ENCODE assay signal across 9 cellular contexts in the genomic region with DNA sequence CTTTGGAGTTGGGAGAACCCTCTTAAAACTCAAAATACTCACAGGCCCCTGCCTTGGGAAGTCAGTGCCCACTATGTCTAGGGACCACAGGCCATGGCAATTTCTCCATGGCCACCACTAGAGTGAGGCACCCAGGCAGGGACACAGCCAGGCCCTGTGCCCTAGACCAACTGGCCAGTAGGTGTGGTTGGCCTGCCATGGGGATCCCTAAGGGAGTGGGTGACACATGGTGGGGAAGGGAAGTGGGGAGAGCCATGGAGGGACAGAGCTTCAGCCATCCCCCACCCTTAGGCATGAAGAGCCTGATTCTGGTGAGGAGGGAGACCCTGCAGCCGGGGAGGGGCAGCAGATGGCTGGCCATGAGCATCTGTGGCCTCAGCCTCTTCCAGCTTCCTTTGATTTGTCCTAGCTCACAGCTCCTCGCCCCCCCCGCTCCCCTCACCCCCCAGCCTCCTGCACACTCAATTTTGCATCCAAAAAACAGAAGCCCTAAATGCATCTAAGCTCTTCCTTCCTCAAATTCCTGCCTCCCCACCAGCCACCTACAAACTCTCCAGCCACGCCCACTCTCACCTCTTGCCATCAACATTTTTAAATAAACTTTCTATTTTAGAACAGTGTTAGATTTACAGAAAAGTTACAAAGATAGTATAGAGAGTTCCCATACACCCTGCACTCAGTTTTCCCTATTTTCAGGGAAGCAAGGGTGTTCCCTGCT. TPM values are rescaled to one million over a fixed set of nuclear protein-coding genes. Genes with fewer than 3 reads are reported as not detected.
DNase-seq lines count a peak whose midpoint lies in the region; TF ChIP-seq lines count a peak whose summit lies in the region.
"Had no signal": no experiment of that assay in that cellular context is flagged by ENCODE, and none has a peak within 500 bp of the region (broad histone marks: within the 10 kb centered on the region; RNA-seq: fewer than 3 reads in every experiment).

No MANE protein-coding gene starts in this region.

- DNase-seq in SIG-M5 treated with dmso at 0.1 percent for 504 hours (lab: John Stamatoyannopoulos, UW; ENCODE audit: unreplicated experiment) (peak; percentile 36), SIG-M5 (lab: John Stamatoyannopoulos, UW) (no peak), adipocyte (ENCODE audit: low read depth) (peak; percentile 21), progenitor cell of endocrine pancreas (ENCODE audit: low spot score, unreplicated experiment) (no peak), NCI-H1436 (lab: John Stamatoyannopoulos, UW) (no peak), NCI-H146 (lab: John Stamatoyannopoulos, UW) (no peak)
- DNase-seq: ACHN, retina had no signal

- peaks cover 57% of the 10 kb centered on the region for H3K4me1 ChIP-seq in adipocyte (ENCODE audit: control insufficient read depth, insufficient read depth, low read length)

- H3K9ac ChIP-seq in adipocyte (ENCODE audit: low read length): no peak overlapping the region

- no peaks in the 10 kb centered on the region for H3K36me3 ChIP-seq in adipocyte (ENCODE audit: control insufficient read depth, insufficient read depth, low read length, severe bottlenecking)

- no peaks in the 10 kb centered on the region for H3K9me3 Mint-ChIP-seq in progenitor cell of endocrine pancreas (ENCODE audit: low read depth)

- H3K27me3 ChIP-seq in adipocyte (replicated peaks; ENCODE audit: control insufficient read depth, insufficient read depth, low read length): no peaks in the 10 kb centered on the region

- H3K27me3 Mint-ChIP-seq in progenitor cell of endocrine pancreas: peaks cover 5% of the 10 kb centered on the region

- H3K4me3 ChIP-seq in adipocyte (ENCODE audit: low read length): no peak overlapping the region
- H3K4me3 ChIP-seq: PC-9 had no signal

- no peak overlapping the region for H3K27ac Mint-ChIP-seq in progenitor cell of endocrine pancreas

- H3K9me3 ChIP-seq in adipocyte (ENCODE audit: control insufficient read depth, low read length): no peaks in the 10 kb centered on the region

- no peak for TF ChIP-seq CTCF in progenitor cell of endocrine pancreas (IDR thresholded peaks at IDR 0.05; ENCODE audit: unreplicated experiment)

- H3K4me1 Mint-ChIP-seq in progenitor cell of endocrine pancreas (ENCODE audit: low read depth): peaks cover 22% of the 10 kb centered on the region

- peak overlapping the region; percentile 79 for H3K4me3 Mint-ChIP-seq in progenitor cell of endocrine pancreas (ENCODE audit: low read depth)

- peaks cover 3% of the 10 kb centered on the region for H3K36me3 Mint-ChIP-seq in progenitor cell of endocrine pancreas (ENCODE audit: insufficient read depth)

RNA-seq across cellular contexts. Expression of gene DBN1, which starts 1.6 kb away (rescaled TPM):
- 396 and 422 TPM in 2 replicates for total RNA-seq in progenitor cell of endocrine pancreas

RNA-seq across cellular contexts. Expression of gene PDLIM7, which starts 22.4 kb away (rescaled TPM):
- total RNA-seq in progenitor cell of endocrine pancreas: 113 and 119 TPM in 2 replicates

RNA-seq across cellular contexts. Expression of gene PRR7, which starts 28.4 kb away (rescaled TPM):
- total RNA-seq in progenitor cell of endocrine pancreas: 11.7 and 13.1 TPM in 2 replicates

RNA-seq across cellular contexts. Expression of gene DOK3, which starts 34.6 kb away (rescaled TPM):
- 11.6 and 13.7 TPM in 2 replicates for total RNA-seq in progenitor cell of endocrine pancreas

RNA-seq across cellular contexts. Expression of gene DDX41, which starts 41.8 kb away (rescaled TPM):
- 88.4 and 93.1 TPM in 2 replicates for total RNA-seq in progenitor cell of endocrine pancreas

Comparison
In these comparisons a context has a peak if more than half of its experiments do, and no peak if none do; other contexts are left out.
1. DNase-seq: peak in SIG-M5 treated with dmso at 0.1 percent for 504 hours (single experiment) and adipocyte (single experiment); none in SIG-M5 (single experiment), progenitor cell of endocrine pancreas (single experiment), NCI-H1436 (single experiment) and NCI-H146 (single experiment).